In genomic region chr6:166499350-166500163, GRCh38 we compare ENCODE assay signal across 14 cellular contexts.
DNase-seq lines count a peak whose midpoint lies in the region; ATAC-seq and TF ChIP-seq lines count a peak whose summit lies in the region.
"Had no signal": no experiment of that assay in that cellular context is flagged by ENCODE, and none has a peak within 500 bp of the region (broad histone marks: within the 10 kb centered on the region; RNA-seq: fewer than 3 reads in every experiment).

No MANE protein-coding gene starts in this region.

- H3K4me3 ChIP-seq in gastroesophageal sphincter (no peak overlapping the region), esophagus squamous epithelium (no peak overlapping the region)
- H3K4me3 ChIP-seq: lower lobe of right lung had no signal

- peak; percentile 4 for DNase-seq in stimulated activated naive CD4-positive, alpha-beta T cell treated with Interleukin-2 at 50 U/mL for 16 hours (lab: John Stamatoyannopoulos, UW)
- no peak for DNase-seq in stimulated activated naive CD4-positive, alpha-beta T cell (lab: John Stamatoyannopoulos, UW)
- peak; percentile 70 to 73 for DNase-seq in activated T-cell treated with anti-CD3 and anti-CD28 coated beads, Interleukin-2, amount 50 U/mL, for 48 hours
- DNase-seq in H4 (ENCODE audit: low spot score) (no peak), NCI-H2171 treated with DMSO at 0.1 percent for 48 hours (lab: John Stamatoyannopoulos, UW) (no peak), esophagus squamous epithelium (lab: John Stamatoyannopoulos, UW) (no peak)
- DNase-seq: effector memory CD4-positive, alpha-beta T cell; H9; IMR-90; lower lobe of right lung; NCI-H2081 treated with DMSO at 0.1 percent for 48 hours had no signal

- no peak for TF ChIP-seq CTCF in gastroesophageal sphincter (IDR thresholded peaks at IDR 0.05)
- no peak for TF ChIP-seq CTCF in esophagus squamous epithelium (IDR thresholded peaks at IDR 0.05)

- TF ChIP-seq POLR2A in gastroesophageal sphincter (IDR thresholded peaks at IDR 0.05) = no peak
- TF ChIP-seq POLR2A in esophagus squamous epithelium (IDR thresholded peaks at IDR 0.05) = no peak

- 93 to 100% methylated on average over 4 to 7 of the region's 7 CpGs for whole genome bisulfite sequencing in gastroesophageal sphincter (ENCODE audit: low coverage in 1 of 2), 2 donors
- WGBS in esophagus squamous epithelium, 2 donors = 93 to 95% methylated on average over 6 to 7 of the region's 7 CpGs

- ATAC-seq in HG02678 (IDR thresholded peaks at IDR 0.05; ENCODE audit: unreplicated experiment) (peak; percentile 77), gastroesophageal sphincter (no peak)
- ATAC-seq: lower lobe of right lung had no signal

- TF ChIP-seq EP300 in gastroesophageal sphincter (IDR thresholded peaks at IDR 0.05) = no peak

- H3K36me3 ChIP-seq in gastroesophageal sphincter (peaks cover 0 to 94% of the 10 kb centered on the region in 2 donors), esophagus squamous epithelium (peaks cover 0 to 90% (median 0%) of the 10 kb centered on the region in 3 donors)

- no peaks in the 10 kb centered on the region for H3K27me3 ChIP-seq in gastroesophageal sphincter
- H3K27me3 ChIP-seq in esophagus squamous epithelium = peaks cover 0 to 9% (median 0%) of the 10 kb centered on the region in 4 donors

- intact Hi-C loops in esophagus squamous epithelium (cut with DNase I) = no loop called here

- no peaks in the 10 kb centered on the region for H3K9me3 ChIP-seq in gastroesophageal sphincter
- no peaks in the 10 kb centered on the region for H3K9me3 ChIP-seq in esophagus squamous epithelium
- H3K9me3 ChIP-seq: lower lobe of right lung had no signal

- H3K27ac ChIP-seq in gastroesophageal sphincter = no peak overlapping the region
- no peak overlapping the region for H3K27ac ChIP-seq in esophagus squamous epithelium
- H3K27ac ChIP-seq: lower lobe of right lung, parathyroid adenoma had no signal

- H3K4me1 ChIP-seq in gastroesophageal sphincter = peaks cover 0 to 7% (median 0%) of the 10 kb centered on the region in 3 donors
- H3K4me1 ChIP-seq in esophagus squamous epithelium = peaks cover 0 to 22% (median 10%) of the 10 kb centered on the region in 3 donors
- H3K4me1 ChIP-seq: lower lobe of right lung, parathyroid adenoma had no signal

Comparison
In these comparisons a context has a peak if more than half of its experiments do, and no peak if none do; other contexts are left out.
1. DNase-seq: peak in stimulated activated naive CD4-positive, alpha-beta T cell treated with Interleukin-2 at 50 U/mL for 16 hours (single experiment) and activated T-cell treated with anti-CD3 and anti-CD28 coated beads, Interleukin-2, amount 50 U/mL, for 48 hours (2 of 2); none in stimulated activated naive CD4-positive, alpha-beta T cell (0 of 6), H4 (single experiment), NCI-H2171 treated with DMSO at 0.1 percent for 48 hours (single experiment) and esophagus squamous epithelium (single experiment).